34 cellular contexts compared by ENCODE assay signal in the genomic region with DNA sequence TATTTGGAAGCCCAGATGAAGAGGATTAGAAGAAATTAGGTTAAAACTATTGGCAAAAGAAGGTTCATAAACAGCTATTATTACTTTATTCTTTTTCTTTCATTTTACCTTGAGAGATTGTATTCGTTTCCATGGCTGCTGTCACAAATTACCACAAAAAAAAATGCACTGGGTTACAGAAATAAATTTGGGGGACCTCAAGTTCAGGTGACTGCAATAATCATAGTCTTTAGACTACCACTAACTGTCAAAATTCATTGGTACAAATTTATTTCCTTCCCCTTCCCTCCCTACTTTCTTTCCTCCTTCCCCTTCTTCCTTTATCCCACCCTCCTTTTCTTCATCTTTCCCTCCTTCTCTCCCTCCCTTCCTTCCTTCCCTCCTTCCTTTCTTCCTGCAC.
"Had no signal": no experiment of that assay in that cellular context is flagged by ENCODE, and none has a peak within 500 bp of the region (broad histone marks: within the 10 kb centered on the region; RNA-seq: fewer than 3 reads in every experiment).

No MANE protein-coding gene starts in this region.

- DNase-seq: Karpas-422, Kasumi-1, MG63, MM.1S, MV-4-11, NCI-H1048, NCI-H1092, NCI-H1092 treated with DMSO at 0.1 percent for 48 hours, NCI-H1105, NCI-H1105 treated with DMSO at 0.1 percent for 48 hours, NCI-H1417, NCI-H1417 treated with DMSO at 0.1 percent for 48 hours, NCI-H1436, NCI-H1436 treated with DMSO at 0.1 percent for 48 hours, NCI-H146, NCI-H1694, NCI-H1694 treated with DMSO at 0.1 percent for 48 hours, NCI-H187, NCI-H187 treated with DMSO at 0.1 percent for 48 hours, NCI-H1930, NCI-H2029, NCI-H2029 treated with DMSO at 0.1 percent for 48 hours, NCI-H2081, NCI-H2081 treated with DMSO at 0.1 percent for 48 hours, NCI-H2107, NCI-H2171, NCI-H2171 treated with DMSO at 0.1 percent for 48 hours, NCI-H2227 treated with DMSO at 0.1 percent for 48 hours, NCI-H226, NCI-H345, NCI-H446, NCI-H446 treated with DMSO at 0.1 percent for 48 hours, NCI-H510A, NCI-H510A treated with DMSO at 0.1 percent for 48 hours had no signal

- H3K36me3 ChIP-seq: MG63 had no signal

- H3K4me3 ChIP-seq: MG63 had no signal

- H3K27me3 ChIP-seq: MG63 had no signal

- H3K9me3 ChIP-seq: MG63 had no signal
